ENCODE assay signal across 25 cellular contexts in the genomic region with DNA sequence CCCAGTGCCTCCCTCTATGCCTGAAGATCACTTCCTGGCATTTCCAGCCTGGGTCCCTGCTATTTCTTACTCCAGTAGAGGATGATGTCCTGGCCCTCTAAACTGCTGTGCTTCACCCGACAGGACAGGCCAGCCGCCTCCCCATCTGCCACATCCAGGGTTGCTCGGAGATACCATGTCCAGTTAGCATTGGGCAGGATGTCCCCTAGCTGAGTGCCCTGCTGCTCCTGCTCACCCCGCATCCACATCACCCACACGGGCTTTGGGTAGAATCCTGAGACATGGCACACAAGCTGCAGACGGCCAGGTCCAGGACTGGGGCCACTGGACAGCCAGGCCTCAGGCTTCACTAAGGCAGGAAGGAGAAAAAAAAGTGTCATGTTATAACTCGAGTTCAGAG.
"Had no signal": no experiment of that assay in that cellular context is flagged by ENCODE, and none has a peak within 500 bp of the region (broad histone marks: within the 10 kb centered on the region; RNA-seq: fewer than 3 reads in every experiment).

No MANE protein-coding gene starts in this region.

- FAIRE-seq: astrocyte, bronchial epithelial cell, colon had no signal

- H3K9me3 ChIP-seq: gastrocnemius medialis, heart left ventricle had no signal

- H3K27ac ChIP-seq: brain microvascular endothelial cell, esophagus muscularis mucosa, foreskin keratinocyte, gastrocnemius medialis, heart left ventricle, VCaP had no signal

- ATAC-seq: activated T-cell treated with anti-CD3 and anti-CD28 coated beads, Interleukin-2, amount 50 U/mL, for 4 hours; activated T-helper 17 cell treated with anti-CD3 and anti-CD28 coated beads, Interleukin-2, amount 50 U/mL, for 72 hours; effector memory CD8-positive, alpha-beta T cell; foreskin keratinocyte; gastrocnemius medialis; heart left ventricle had no signal

- H3K4me3 ChIP-seq: esophagus muscularis mucosa, gastrocnemius medialis, heart left ventricle had no signal

- DNase-seq: activated CD4-positive, alpha-beta T cell treated with anti-CD3 and anti-CD28 coated beads for 1 hour; activated CD8-positive, alpha-beta memory T cell treated with anti-CD3 and anti-CD28 coated beads for 24 hours; activated effector memory CD4-positive, alpha-beta T cell treated with Interleukin-2 at 50 U/mL for 16 hours; activated gamma-delta T cell treated with Interleukin-2 at 50 U/mL for 16 hours; activated naive CD4-positive, alpha-beta T cell treated with anti-CD3 and anti-CD28 coated beads, Interleukin-2, amount 50 U/mL, for 16 hours; activated naive CD4-positive, alpha-beta T cell treated with Interleukin-2 at 50 U/mL for 16 hours; activated T-cell treated with anti-CD3 and anti-CD28 coated beads, Interleukin-2, amount 50 U/mL, for 4 hours; amniotic stem cell; anterior cingulate cortex; brain microvascular endothelial cell; cortex of kidney; dermis blood vessel endothelial cell; effector CD4-positive, alpha-beta T cell; effector memory CD8-positive, alpha-beta T cell; gastrocnemius medialis; glutamatergic neuron; heart left ventricle; T-helper 2 cell had no signal

- H3K36me3 ChIP-seq: brain microvascular endothelial cell, esophagus muscularis mucosa, gastrocnemius medialis, heart left ventricle had no signal

- H3K27me3 ChIP-seq: brain microvascular endothelial cell, esophagus muscularis mucosa, foreskin keratinocyte, gastrocnemius medialis had no signal

- H3K4me1 ChIP-seq: esophagus muscularis mucosa, foreskin keratinocyte, gastrocnemius medialis had no signal
